Comparison of ENCODE assay signal across 10 cellular contexts in genomic region chr1:42319128-42319851, GRCh38. TPM values are rescaled to one million over a fixed set of nuclear protein-coding genes. Genes with fewer than 3 reads are reported as not detected.
A peak's percentile ranks its signal among the peaks of the same experiment; 100 is the strongest.
DNase-seq lines count a peak whose midpoint lies in the region; ATAC-seq and TF ChIP-seq lines count a peak whose summit lies in the region.
"Had no signal": no experiment of that assay in that cellular context is flagged by ENCODE, and none has a peak within 500 bp of the region (broad histone marks: within the 10 kb centered on the region; RNA-seq: fewer than 3 reads in every experiment).

No MANE protein-coding gene starts in this region.

- H3K4me3 Mint-ChIP-seq in T-helper 17 cell (peak overlapping the region; percentile 86), progenitor cell of endocrine pancreas (ENCODE audit: low read depth) (no peak overlapping the region)

- no peak overlapping the region for H2AFZ ChIP-seq in MM.1S (ENCODE audit: low read length)

- no peak overlapping the region for H3K4me3 ChIP-seq in MM.1S (ENCODE audit: low read length)

- H4K20me1 ChIP-seq in MM.1S (ENCODE audit: insufficient read depth, low read length): peaks cover 8% of the 10 kb centered on the region; the same call in 1 of the 2 replicates

- peaks cover 94% of the 10 kb centered on the region for H3K79me2 ChIP-seq in MM.1S (ENCODE audit: low read length)

- H3K9me2 ChIP-seq in MM.1S (replicated peaks; ENCODE audit: insufficient read depth, low read length): no peaks in the 10 kb centered on the region

- no peaks in the 10 kb centered on the region for H3K36me3 ChIP-seq in MM.1S (replicated peaks; ENCODE audit: insufficient read depth, low read length)

- no peak overlapping the region for H3K9ac ChIP-seq in MM.1S (ENCODE audit: low read length)

- no peaks in the 10 kb centered on the region for H3K27me3 Mint-ChIP-seq in T-helper 17 cell
- H3K27me3 Mint-ChIP-seq in progenitor cell of endocrine pancreas: no peaks in the 10 kb centered on the region

- peaks cover 71% of the 10 kb centered on the region for H3K4me1 Mint-ChIP-seq in T-helper 17 cell
- peaks cover 37% of the 10 kb centered on the region for H3K4me1 Mint-ChIP-seq in progenitor cell of endocrine pancreas (ENCODE audit: low read depth)

- DNase-seq in Daoy (ENCODE audit: low read depth) (peak; percentile 34), T-helper 17 cell (no peak), epithelial cell of prostate (ENCODE audit: low read depth, low spot score) (no peak), progenitor cell of endocrine pancreas (ENCODE audit: low spot score, unreplicated experiment) (no peak), MM.1S (no peak), HuH-7 (ENCODE audit: low spot score) (no peak)
- no peak for DNase-seq in stimulated activated CD4-positive, alpha-beta T cell treated with anti-CD3 and anti-CD28 coated beads, Interleukin-2, amount 100 ng/mL, for 48 hours
- DNase-seq: kidney glomerular epithelial cell, SW 1271 had no signal

- no peak overlapping the region for H3K4me2 ChIP-seq in MM.1S (ENCODE audit: low read depth, low read length)

- no peaks in the 10 kb centered on the region for H3K36me3 Mint-ChIP-seq in T-helper 17 cell (ENCODE audit: low read depth)
- H3K36me3 Mint-ChIP-seq in progenitor cell of endocrine pancreas (ENCODE audit: insufficient read depth): no peaks in the 10 kb centered on the region

- H3K9me3 Mint-ChIP-seq in progenitor cell of endocrine pancreas (ENCODE audit: low read depth): no peaks in the 10 kb centered on the region

- ATAC-seq in T-helper 17 cell (peak; percentile 59), HG03095 (IDR thresholded peaks at IDR 0.05; ENCODE audit: unreplicated experiment) (no peak)

- no peaks in the 10 kb centered on the region for H3K4me1 ChIP-seq in MM.1S (ENCODE audit: low read length)

- TF ChIP-seq CTCF in progenitor cell of endocrine pancreas (IDR thresholded peaks at IDR 0.05; ENCODE audit: unreplicated experiment): no peak
- TF ChIP-seq CTCF in MM.1S (IDR thresholded peaks at IDR 0.05; ENCODE audit: low read length): no peak

- H3F3A ChIP-seq in MM.1S (ENCODE audit: insufficient read depth, low read length): no peaks in the 10 kb centered on the region

- H3K27me3 ChIP-seq in MM.1S (replicated peaks; ENCODE audit: insufficient read depth, low read length): no peaks in the 10 kb centered on the region

- H3K27ac ChIP-seq in epithelial cell of prostate (peak overlapping the region; percentile 1), MM.1S (ENCODE audit: low read length) (no peak overlapping the region)

- H3K9me3 ChIP-seq in T-helper 17 cell (ENCODE audit: control insufficient read depth, low read length, poor library complexity, severe bottlenecking): no peaks in the 10 kb centered on the region
- H3K9me3 ChIP-seq in MM.1S (replicated peaks; ENCODE audit: insufficient read depth, low read length): no peaks in the 10 kb centered on the region

- H3K27ac Mint-ChIP-seq in T-helper 17 cell: peak overlapping the region; percentile 96
- H3K27ac Mint-ChIP-seq in progenitor cell of endocrine pancreas: peak overlapping the region; percentile 5

RNA-seq across cellular contexts. Expression of gene FOXJ3, which starts 15.7 kb away (rescaled TPM):
- 33.8 and 42.1 TPM in 2 replicates for total RNA-seq in Daoy (2014; rRNA removed; shearing (Covaris generic))
- total RNA-seq in T-helper 17 cell: 10 to 100 TPM; 89.1 to 93.5 TPM
- total RNA-seq in progenitor cell of endocrine pancreas: 63.0 and 64.4 TPM in 2 replicates
